In the genomic region with DNA sequence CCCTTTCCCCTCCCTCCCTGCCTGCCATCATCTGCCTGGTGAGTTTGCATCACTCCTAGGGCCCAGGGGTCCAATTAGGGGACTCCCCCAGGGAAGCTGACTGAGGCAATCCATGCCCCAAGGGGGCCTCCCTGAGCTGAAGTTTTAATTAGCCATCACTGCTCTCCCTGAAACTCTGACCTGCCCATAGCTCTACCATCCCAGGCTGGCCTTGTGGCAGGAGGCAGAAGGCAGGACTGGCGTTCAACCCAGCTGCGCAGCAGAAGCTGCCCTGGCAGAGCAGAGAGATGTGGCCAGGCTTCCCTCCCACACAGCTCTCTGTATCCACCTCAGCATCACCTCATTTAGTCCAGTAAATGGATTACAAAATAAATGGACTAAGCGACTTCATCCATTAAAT, we compare ENCODE assay signal across 17 cellular contexts. TPM values are rescaled to one million over a fixed set of nuclear protein-coding genes. Genes with fewer than 3 reads are reported as not detected.
DNase-seq lines count a peak whose midpoint lies in the region; ATAC-seq, FAIRE-seq and TF ChIP-seq lines count a peak whose summit lies in the region.
"Had no signal": no experiment of that assay in that cellular context is flagged by ENCODE, and none has a peak within 500 bp of the region (broad histone marks: within the 10 kb centered on the region; RNA-seq: fewer than 3 reads in every experiment).

No MANE protein-coding gene starts in this region.

- peak overlapping the region in 8 of 11 experiments; percentile 10 to 54 (median 38); a peak in 8 of 22 replicates for H3K9ac ChIP-seq in BLaER1 treated with 17β-estradiol and CSF1 and Interleukin-3, amounts not matched to agents 10 nM and 100 nM
- no peak overlapping the region for H3K9ac ChIP-seq in H1 (replicated peaks in 1 of 4; ENCODE audit: extremely low read depth in 1 of 4, low read depth in 3 of 4, low read length in 3 of 4)

- H2BK20ac ChIP-seq in H1 (ENCODE audit: low read length), result 0 out of 2 replicates have a peak overlapping the region, but pooled peaks have one; percentile 72

- no peak overlapping the region for H2AFZ ChIP-seq in H1 (ENCODE audit: low read length)

- H4K20me1 ChIP-seq in BLaER1 treated with 17β-estradiol and CSF1 and Interleukin-3, amounts not matched to agents 10 nM and 100 nM, result peaks cover 0 to 3% (median 0%) of the 10 kb centered on the region in 11 experiments; a peak in 1 of 22 replicates
- H4K20me1 ChIP-seq in H1 (replicated peaks in 1 of 2; ENCODE audit: control insufficient read depth in 1 of 2, insufficient read depth in 2 of 2, low read length in 2 of 2), result no peaks in the 10 kb centered on the region

- H3K27ac ChIP-seq in BLaER1 treated with 17β-estradiol and CSF1 and Interleukin-3, amounts not matched to agents 10 nM and 100 nM, result peak overlapping the region in 8 of 11 experiments; percentile 26 to 68 (median 52); a peak in 11 of 22 replicates
- H3K27ac ChIP-seq in H1 (ENCODE audit: low read depth, low read length), result no peak overlapping the region
- no peak overlapping the region for H3K27ac ChIP-seq in effector memory CD4-positive, alpha-beta T cell (ENCODE audit: insufficient read depth, low read length, poor library complexity, severe bottlenecking)
- H3K27ac ChIP-seq: C4-2B had no signal

- H2BK120ac ChIP-seq in H1 (replicated peaks; ENCODE audit: low read depth, low read length), result no peak overlapping the region

- CTCF ChIA-PET in H1 (lab: Charles Lee; ENCODE audit: partially characterized antibody), result interaction anchor here (1.3 to 8.3 kb wide), 3 partner anchors 9 to 167 kb away, joined by 3 to 90 read pairs (median 4); no protein-coding TSS in a partner anchor
- CTCF ChIA-PET in activated CD8-positive, alpha-beta T cell treated with anti-CD3 and anti-CD28 coated beads, Interleukin-2, amount 10 ng/mL, durations not matched to agents 7 days and 5 days (lab: Charles Lee), result interaction anchor here (0.7 to 1.8 kb wide), 2 partner anchors 86 to 151 kb away, joined by 3 to 6 read pairs; no protein-coding TSS in a partner anchor

- no peak overlapping the region for H3K23ac ChIP-seq in H1 (ENCODE audit: insufficient read length)

- no peak for ATAC-seq in activated CD8-positive, alpha-beta T cell treated with anti-CD3 and anti-CD28 coated beads, Interleukin-2, amount 10 ng/mL, durations not matched to agents 7 days and 5 days

- H3K4me3 ChIP-seq in BLaER1 treated with 17β-estradiol and CSF1 and Interleukin-3, amounts not matched to agents 10 nM and 100 nM, result no peak overlapping the region
- no peak overlapping the region for H3K4me3 ChIP-seq in H1 (ENCODE audit: extremely low read depth in 1 of 4, insufficient read depth in 2 of 4, low read depth in 3 of 4, low read length in 4 of 4)
- no peak overlapping the region for H3K4me3 ChIP-seq in effector memory CD4-positive, alpha-beta T cell (ENCODE audit: insufficient read depth, low read depth, low read length, poor library complexity, severe bottlenecking)

- peaks cover 7% of the 10 kb centered on the region for H3K27me3 Mint-ChIP-seq in activated CD8-positive, alpha-beta T cell treated with anti-CD3 and anti-CD28 coated beads, Interleukin-2, amount 10 ng/mL, durations not matched to agents 7 days and 5 days (ENCODE audit: low read depth)

- no peak overlapping the region for H4K91ac ChIP-seq in H1 (replicated peaks; ENCODE audit: insufficient read length, low read length)

- H3K18ac ChIP-seq in H1 (ENCODE audit: extremely low read depth, low read length), result no peak overlapping the region

- TF ChIP-seq POLR2A in H1 (IDR thresholded peaks at IDR 0.05; ENCODE audit: control extremely low read depth in 1 of 2, low read depth in 2 of 2, low read length in 2 of 2), result no peak

- no peak overlapping the region for H3K56ac ChIP-seq in H1 (replicated peaks; ENCODE audit: insufficient read length, low read depth, low read length)

- H3K4me1 Mint-ChIP-seq in activated CD8-positive, alpha-beta T cell treated with anti-CD3 and anti-CD28 coated beads, Interleukin-2, amount 10 ng/mL, durations not matched to agents 7 days and 5 days (ENCODE audit: low read depth), result peaks cover 16% of the 10 kb centered on the region

- H3K9me3 Mint-ChIP-seq in activated CD8-positive, alpha-beta T cell treated with anti-CD3 and anti-CD28 coated beads, Interleukin-2, amount 10 ng/mL, durations not matched to agents 7 days and 5 days (ENCODE audit: insufficient read depth), result peaks cover 4% of the 10 kb centered on the region
- H3K9me3 Mint-ChIP-seq: CD4-positive, alpha-beta memory T cell; IgD-negative memory B cell had no signal

- no peak overlapping the region for H3K27ac Mint-ChIP-seq in activated CD8-positive, alpha-beta T cell treated with anti-CD3 and anti-CD28 coated beads, Interleukin-2, amount 10 ng/mL, durations not matched to agents 7 days and 5 days
- H3K27ac Mint-ChIP-seq: CD4-positive, alpha-beta memory T cell; IgD-negative memory B cell had no signal

- no peaks in the 10 kb centered on the region for H3K36me3 Mint-ChIP-seq in activated CD8-positive, alpha-beta T cell treated with anti-CD3 and anti-CD28 coated beads, Interleukin-2, amount 10 ng/mL, durations not matched to agents 7 days and 5 days (ENCODE audit: low read depth)
- H3K36me3 Mint-ChIP-seq: CD4-positive, alpha-beta memory T cell; IgD-negative memory B cell had no signal

- no peak overlapping the region for H2BK15ac ChIP-seq in H1 (ENCODE audit: low read length)

- H3K9me3 ChIP-seq in BLaER1 treated with 17β-estradiol and CSF1 and Interleukin-3, amounts not matched to agents 10 nM and 100 nM (replicated peaks in 1 of 11), result peaks cover 14 to 20% (median 19%) of the 10 kb centered on the region in 11 experiments; a peak in 21 of 22 replicates
- peaks cover 12 to 17% of the 10 kb centered on the region in 2 experiments; a peak in 3 of 4 replicates for H3K9me3 ChIP-seq in H1 (ENCODE audit: insufficient read depth in 2 of 2, low read depth in 1 of 2, low read length in 1 of 2)
- H3K9me3 ChIP-seq in effector memory CD4-positive, alpha-beta T cell (ENCODE audit: control insufficient read depth, low read length), result no peaks in the 10 kb centered on the region

- H3K4ac ChIP-seq in H1 (replicated peaks; ENCODE audit: insufficient read length, low read depth, low read length), result no peak overlapping the region

- TF ChIP-seq CTCF in H1 (IDR thresholded peaks at IDR 0.05; ENCODE audit: control extremely low read depth in 1 of 3, insufficient read depth in 1 of 3, low read depth in 1 of 3, low read length in 3 of 3), result no peak

- H3K79me2 ChIP-seq in H1 (ENCODE audit: control insufficient read depth in 1 of 2, insufficient read depth in 2 of 2, low read length in 2 of 2), result no peaks in the 10 kb centered on the region

- H3K4me1 ChIP-seq in BLaER1 treated with 17β-estradiol and CSF1 and Interleukin-3, amounts not matched to agents 10 nM and 100 nM, result peaks cover 47 to 72% (median 65%) of the 10 kb centered on the region in 10 experiments
- peaks cover 3 to 29% (median 14%) of the 10 kb centered on the region in 4 experiments for H3K4me1 ChIP-seq in H1 (replicated peaks in 1 of 4; ENCODE audit: control insufficient read depth in 3 of 4, insufficient read depth in 4 of 4, low read length in 3 of 4)
- H3K4me1 ChIP-seq in effector memory CD4-positive, alpha-beta T cell (ENCODE audit: control insufficient read depth, insufficient read depth, low read length, poor library complexity, severe bottlenecking), result no peaks in the 10 kb centered on the region

- H3K23me2 ChIP-seq in H1 (ENCODE audit: low read depth, low read length), result peaks cover 4% of the 10 kb centered on the region; the same call in 1 of the 2 replicates

- no peak overlapping the region for H2AK5ac ChIP-seq in H1 (ENCODE audit: low read depth, low read length)

- H3K14ac ChIP-seq in H1 (ENCODE audit: insufficient read length), result no peak overlapping the region

- H2BK5ac ChIP-seq in H1 (ENCODE audit: low read depth, low read length), result no peak overlapping the region

- 81% methylated on average over 3 of the region's 3 CpGs; no CpG with 5 or more reads in 1 of the 2 experiments for WGBS in H1 (ENCODE audit: extremely low coverage in 1 of 2, insufficient coverage in 1 of 2, insufficient read length in 1 of 2, insufficient replicate concordance in 2 of 2, low coverage in 1 of 2, low lambda C conversion rate in 2 of 2, missing lambda C conversion rate in 1 of 2), 2 experiments

- H4K8ac ChIP-seq in H1 (ENCODE audit: extremely low read depth, insufficient read depth, low read length), result no peak overlapping the region

- peak; percentile 71 for DNase-seq in NCI-H1436 (lab: John Stamatoyannopoulos, UW)
- DNase-seq in NCI-H1436 treated with DMSO at 0.1 percent for 48 hours (lab: John Stamatoyannopoulos, UW), result no peak
- peak; percentile 30 to 44 for DNase-seq in NOMO-1 (lab: John Stamatoyannopoulos, UW; ENCODE audit: unreplicated experiment in 2 of 2)
- DNase-seq in H1 (ENCODE audit: low read depth in 1 of 2, low spot score in 2 of 2), result no peak
- DNase-seq in activated CD8-positive, alpha-beta memory T cell treated with anti-CD3 and anti-CD28 coated beads, Interleukin-2, amount 50 U/mL, for 4 hours, result no peak
- DNase-seq in effector memory CD4-positive, alpha-beta T cell, result no peak
- no peak for DNase-seq in activated CD8-positive, alpha-beta T cell treated with anti-CD3 and anti-CD28 coated beads, Interleukin-2, amount 10 ng/mL, durations not matched to agents 7 days and 5 days
- DNase-seq: ACHN; CD4-positive, alpha-beta memory T cell; DND-41; GDM1; HCEC 1CT had no signal

- H3K36me3 ChIP-seq in BLaER1 treated with 17β-estradiol and CSF1 and Interleukin-3, amounts not matched to agents 10 nM and 100 nM, result no peaks in the 10 kb centered on the region
- no peaks in the 10 kb centered on the region for H3K36me3 ChIP-seq in H1 (ENCODE audit: control insufficient read depth in 2 of 4, insufficient read depth in 4 of 4, low read length in 3 of 4)
- no peaks in the 10 kb centered on the region for H3K36me3 ChIP-seq in effector memory CD4-positive, alpha-beta T cell (ENCODE audit: control insufficient read depth, insufficient read depth, low read length)

- H3K27me3 ChIP-seq in BLaER1 treated with 17β-estradiol and CSF1 and Interleukin-3, amounts not matched to agents 10 nM and 100 nM, result no peaks in the 10 kb centered on the region
- no peaks in the 10 kb centered on the region for H3K27me3 ChIP-seq in H1 (replicated peaks in 1 of 4; ENCODE audit: control insufficient read depth in 3 of 4, extremely low read depth in 1 of 4, insufficient read depth in 3 of 4, low read length in 3 of 4)
- H3K27me3 ChIP-seq in effector memory CD4-positive, alpha-beta T cell (replicated peaks; ENCODE audit: control insufficient read depth, insufficient read depth, low read length, poor library complexity, severe bottlenecking), result no peaks in the 10 kb centered on the region

- no peak for FAIRE-seq in H1 (lab: Jason Lieb, UNC)
- FAIRE-seq: GM12892, GM19239 had no signal

- POLR2A ChIA-PET in H1 (lab: Charles Lee; ENCODE audit: partially characterized antibody), result interaction anchor here (0.6 to 2.4 kb wide), 3 partner anchors 10 to 454 kb away, joined by 3 to 13 read pairs (median 3); a partner anchor contains a TSS
- POLR2A ChIA-PET in activated CD8-positive, alpha-beta T cell treated with anti-CD3 and anti-CD28 coated beads, Interleukin-2, amount 10 ng/mL, durations not matched to agents 7 days and 5 days (lab: Charles Lee), result no interaction called here

- no peaks in the 10 kb centered on the region for H3K79me1 ChIP-seq in H1 (ENCODE audit: low read depth, low read length)

- H3K4me3 Mint-ChIP-seq in activated CD8-positive, alpha-beta T cell treated with anti-CD3 and anti-CD28 coated beads, Interleukin-2, amount 10 ng/mL, durations not matched to agents 7 days and 5 days, result no peak overlapping the region
- H3K4me3 Mint-ChIP-seq: CD4-positive, alpha-beta memory T cell; IgD-negative memory B cell had no signal

- H2BK12ac ChIP-seq in H1 (ENCODE audit: low read depth, low read length), result no peak overlapping the region

- H3K4me2 ChIP-seq in BLaER1 treated with 17β-estradiol and CSF1 and Interleukin-3, amounts not matched to agents 10 nM and 100 nM, result peak overlapping the region; percentile 59 to 98 (median 80)
- no peak overlapping the region for H3K4me2 ChIP-seq in H1 (ENCODE audit: insufficient read depth in 1 of 2, low read depth in 2 of 2, low read length in 2 of 2)

- H4K5ac ChIP-seq in H1 (ENCODE audit: insufficient read length, low read depth, low read length), result no peak overlapping the region

- no peak for TF ChIP-seq EP300 in H1 (IDR thresholded peaks at IDR 0.05; ENCODE audit: borderline replicate concordance in 1 of 2, low read depth in 2 of 2, low read length in 2 of 2)

- no peak for TF ChIP-seq RAD21 in H1 (IDR thresholded peaks at IDR 0.05 in 1 of 2, conservative IDR thresholded peaks at IDR 0.05 in 1 of 2; ENCODE audit: low read depth in 2 of 2, low read length in 2 of 2)

RNA-seq across cellular contexts. Expression of a gene that starts 7.7 kb away (rescaled TPM):
- 35.6 and 38.5 TPM in 2 replicates for total RNA-seq in H1 (2021; fragmentation: NEBNext Ultra II Directional; extraction: Animal tissue kit (Norgen Biotek cat#: 25700))
- 13.8 and 18.9 TPM in 2 replicates for polyA plus RNA-seq in H1 (2011; rRNA removed)
- 5.7 TPM for polyA plus RNA-seq in H1 (2011; cell fraction: cytosol; rRNA removed)
- 15.1 TPM for polyA plus RNA-seq in H1 (2011; cell fraction: nucleus; rRNA removed)
- 17.6 to 27.7 TPM (median 24.3 TPM) in 4 replicates for polyA plus RNA-seq in H1 (2012, experiment 1 of 2)
- polyA plus RNA-seq in H1 (2012, experiment 2 of 2), result 24.9 TPM
- polyA plus RNA-seq in H1 (2013, experiment 1 of 2), result 23.9 TPM
- polyA plus RNA-seq in H1 (2013, experiment 2 of 2), result 24.3 TPM
- 14.5 and 15.8 TPM in 2 replicates for polyA minus RNA-seq in H1 (2011; rRNA and poly(A)+ RNA removed)
- polyA minus RNA-seq in H1 (2011; cell fraction: cytosol; rRNA and poly(A)+ RNA removed), result 23.3 TPM
- polyA minus RNA-seq in H1 (2011; cell fraction: nucleus; rRNA and poly(A)+ RNA removed), result 21.6 TPM
- 10 to 100 TPM; 57.2 to 59.4 TPM for total RNA-seq in activated CD8-positive, alpha-beta T cell treated with anti-CD3 and anti-CD28 coated beads, Interleukin-2, amount 10 ng/mL, durations not matched to agents 7 days and 5 days

Comparison
In these comparisons a context has a peak if more than half of its experiments do, and no peak if none do; other contexts are left out.
1. DNase-seq: peak in NCI-H1436 (single experiment) and NOMO-1 (2 of 2); none in NCI-H1436 treated with DMSO at 0.1 percent for 48 hours (single experiment), H1 (0 of 2), activated CD8-positive, alpha-beta memory T cell treated with anti-CD3 and anti-CD28 coated beads, Interleukin-2, amount 50 U/mL, for 4 hours (single experiment), effector memory CD4-positive, alpha-beta T cell (0 of 3) and activated CD8-positive, alpha-beta T cell treated with anti-CD3 and anti-CD28 coated beads, Interleukin-2, amount 10 ng/mL, durations not matched to agents 7 days and 5 days (single experiment).
2. H3K27ac ChIP-seq: peak in BLaER1 treated with 17β-estradiol and CSF1 and Interleukin-3, amounts not matched to agents 10 nM and 100 nM (8 of 11); none in H1 (single experiment) and effector memory CD4-positive, alpha-beta T cell (single experiment).
3. H3K4me2 ChIP-seq: peak in BLaER1 treated with 17β-estradiol and CSF1 and Interleukin-3, amounts not matched to agents 10 nM and 100 nM (11 of 11); none in H1 (0 of 2).
4. H3K9ac ChIP-seq: peak in BLaER1 treated with 17β-estradiol and CSF1 and Interleukin-3, amounts not matched to agents 10 nM and 100 nM (8 of 11); none in H1 (0 of 4).